Comparison of ENCODE assay signal across 1 cellular context in genomic region chr6:36546958-36547645, GRCh38.
TF ChIP-seq lines count a peak whose summit lies in the region.

Gene STK38, minus strand, starts transcription at chr6:36547479. Its CDS starts 7,277 bp downstream, at chr6:36540202.

TF ChIP-seq in HepG2, 621 proteins besides CTCF, POLR2A, EP300 and RAD21 (continued from another document and continues in another):
- TF ChIP-seq LRRFIP1 (CRISPR knock-in tag; conservative IDR thresholded peaks at IDR 0.05) = no peak
- no peak; the same call in 1 of the 2 replicates for TF ChIP-seq MIER2 (CRISPR knock-in tag; IDR thresholded peaks at IDR 0.05)
- no peak for TF ChIP-seq TCF7L2 (IDR thresholded peaks at IDR 0.05; ENCODE audit: low read depth, low read length)
- peak; percentile 88 for TF ChIP-seq MEIS1 (CRISPR knock-in tag; IDR thresholded peaks at IDR 0.05; ENCODE audit: borderline replicate concordance)
- peak; percentile 80; the same call in 1 of the 2 replicates for TF ChIP-seq ZNF614 (CRISPR knock-in tag; IDR thresholded peaks at IDR 0.05; ENCODE audit: borderline replicate concordance)
- TF ChIP-seq NCOA5 (CRISPR knock-in tag; IDR thresholded peaks at IDR 0.05) = no peak
- TF ChIP-seq ZNF232 (CRISPR knock-in tag; IDR thresholded peaks at IDR 0.05; ENCODE audit: borderline replicate concordance) = peak; percentile 93; the same call in 1 of the 2 replicates
- TF ChIP-seq BHLHE40 (IDR thresholded peaks at IDR 0.05; ENCODE audit: low read length) = no peak
- TF ChIP-seq, protein P1, sequence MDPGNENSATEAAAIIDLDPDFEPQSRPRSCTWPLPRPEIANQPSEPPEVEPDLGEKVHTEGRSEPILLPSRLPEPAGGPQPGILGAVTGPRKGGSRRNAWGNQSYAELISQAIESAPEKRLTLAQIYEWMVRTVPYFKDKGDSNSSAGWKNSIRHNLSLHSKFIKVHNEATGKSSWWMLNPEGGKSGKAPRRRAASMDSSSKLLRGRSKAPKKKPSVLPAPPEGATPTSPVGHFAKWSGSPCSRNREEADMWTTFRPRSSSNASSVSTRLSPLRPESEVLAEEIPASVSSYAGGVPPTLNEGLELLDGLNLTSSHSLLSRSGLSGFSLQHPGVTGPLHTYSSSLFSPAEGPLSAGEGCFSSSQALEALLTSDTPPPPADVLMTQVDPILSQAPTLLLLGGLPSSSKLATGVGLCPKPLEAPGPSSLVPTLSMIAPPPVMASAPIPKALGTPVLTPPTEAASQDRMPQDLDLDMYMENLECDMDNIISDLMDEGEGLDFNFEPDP (CRISPR knock-in tag; conservative IDR thresholded peaks at IDR 0.05) = no peak
- no peak for TF ChIP-seq ATF4 (CRISPR knock-in tag; IDR thresholded peaks at IDR 0.05)
- TF ChIP-seq SNRNP70 (IDR thresholded peaks at IDR 0.05; ENCODE audit: low read depth, low read length) = no peak
- TF ChIP-seq, protein P2, sequence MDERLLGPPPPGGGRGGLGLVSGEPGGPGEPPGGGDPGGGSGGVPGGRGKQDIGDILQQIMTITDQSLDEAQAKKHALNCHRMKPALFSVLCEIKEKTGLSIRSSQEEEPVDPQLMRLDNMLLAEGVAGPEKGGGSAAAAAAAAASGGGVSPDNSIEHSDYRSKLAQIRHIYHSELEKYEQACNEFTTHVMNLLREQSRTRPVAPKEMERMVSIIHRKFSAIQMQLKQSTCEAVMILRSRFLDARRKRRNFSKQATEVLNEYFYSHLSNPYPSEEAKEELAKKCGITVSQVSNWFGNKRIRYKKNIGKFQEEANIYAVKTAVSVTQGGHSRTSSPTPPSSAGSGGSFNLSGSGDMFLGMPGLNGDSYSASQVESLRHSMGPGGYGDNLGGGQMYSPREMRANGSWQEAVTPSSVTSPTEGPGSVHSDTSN (CRISPR knock-in tag; IDR thresholded peaks at IDR 0.05) = no peak
- peak; percentile 80; the same call in 1 of the 2 replicates for TF ChIP-seq YEATS2 (CRISPR knock-in tag; IDR thresholded peaks at IDR 0.05; ENCODE audit: borderline replicate concordance)
- TF ChIP-seq ZSCAN12 (CRISPR knock-in tag; IDR thresholded peaks at IDR 0.05) = no peak; the same call in 1 of the 2 replicates
- TF ChIP-seq, protein P3, sequence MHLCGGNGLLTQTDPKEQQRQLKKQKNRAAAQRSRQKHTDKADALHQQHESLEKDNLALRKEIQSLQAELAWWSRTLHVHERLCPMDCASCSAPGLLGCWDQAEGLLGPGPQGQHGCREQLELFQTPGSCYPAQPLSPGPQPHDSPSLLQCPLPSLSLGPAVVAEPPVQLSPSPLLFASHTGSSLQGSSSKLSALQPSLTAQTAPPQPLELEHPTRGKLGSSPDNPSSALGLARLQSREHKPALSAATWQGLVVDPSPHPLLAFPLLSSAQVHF (CRISPR knock-in tag; IDR thresholded peaks at IDR 0.05) = no peak
- TF ChIP-seq ARID5B (CRISPR knock-in tag; IDR thresholded peaks at IDR 0.05) = peak; percentile 62
- no peak for TF ChIP-seq HMGA1 (CRISPR knock-in tag; conservative IDR thresholded peaks at IDR 0.05)
- 0 out of 2 replicates have a peak, but pooled peaks have one; percentile 1 for TF ChIP-seq SP1 (IDR thresholded peaks at IDR 0.05)
- TF ChIP-seq SP1 (CRISPR knock-in tag; IDR thresholded peaks at IDR 0.05) = peak; percentile 80
- TF ChIP-seq ZBTB49 (CRISPR knock-in tag; IDR thresholded peaks at IDR 0.05; ENCODE audit: borderline replicate concordance) = no peak
- TF ChIP-seq TGIF2 (CRISPR knock-in tag; IDR thresholded peaks at IDR 0.05) = peak; percentile 77; the same call in 1 of the 2 replicates
- peak; percentile 80; the same call in 1 of the 2 replicates for TF ChIP-seq ZNF142 (CRISPR knock-in tag; IDR thresholded peaks at IDR 0.05)
- peak; percentile 46; the same call in 1 of the 2 replicates for TF ChIP-seq NR2C2 (CRISPR knock-in tag; IDR thresholded peaks at IDR 0.05; ENCODE audit: borderline replicate concordance)
- TF ChIP-seq FOXA1 (IDR thresholded peaks at IDR 0.05) = peak; percentile 32; the same call in 1 of the 2 replicates
- no peak for TF ChIP-seq FOXA1 (CRISPR knock-in tag; IDR thresholded peaks at IDR 0.05)
- TF ChIP-seq, protein P4, sequence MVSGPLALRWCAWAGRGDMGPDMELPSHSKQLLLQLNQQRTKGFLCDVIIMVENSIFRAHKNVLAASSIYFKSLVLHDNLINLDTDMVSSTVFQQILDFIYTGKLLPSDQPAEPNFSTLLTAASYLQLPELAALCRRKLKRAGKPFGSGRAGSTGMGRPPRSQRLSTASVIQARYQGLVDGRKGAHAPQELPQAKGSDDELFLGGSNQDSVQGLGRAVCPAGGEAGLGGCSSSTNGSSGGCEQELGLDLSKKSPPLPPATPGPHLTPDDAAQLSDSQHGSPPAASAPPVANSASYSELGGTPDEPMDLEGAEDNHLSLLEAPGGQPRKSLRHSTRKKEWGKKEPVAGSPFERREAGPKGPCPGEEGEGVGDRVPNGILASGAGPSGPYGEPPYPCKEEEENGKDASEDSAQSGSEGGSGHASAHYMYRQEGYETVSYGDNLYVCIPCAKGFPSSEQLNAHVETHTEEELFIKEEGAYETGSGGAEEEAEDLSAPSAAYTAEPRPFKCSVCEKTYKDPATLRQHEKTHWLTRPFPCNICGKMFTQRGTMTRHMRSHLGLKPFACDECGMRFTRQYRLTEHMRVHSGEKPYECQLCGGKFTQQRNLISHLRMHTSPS (CRISPR knock-in tag; IDR thresholded peaks at IDR 0.05; ENCODE audit: low read depth) = no peak
- TF ChIP-seq, protein P5, sequence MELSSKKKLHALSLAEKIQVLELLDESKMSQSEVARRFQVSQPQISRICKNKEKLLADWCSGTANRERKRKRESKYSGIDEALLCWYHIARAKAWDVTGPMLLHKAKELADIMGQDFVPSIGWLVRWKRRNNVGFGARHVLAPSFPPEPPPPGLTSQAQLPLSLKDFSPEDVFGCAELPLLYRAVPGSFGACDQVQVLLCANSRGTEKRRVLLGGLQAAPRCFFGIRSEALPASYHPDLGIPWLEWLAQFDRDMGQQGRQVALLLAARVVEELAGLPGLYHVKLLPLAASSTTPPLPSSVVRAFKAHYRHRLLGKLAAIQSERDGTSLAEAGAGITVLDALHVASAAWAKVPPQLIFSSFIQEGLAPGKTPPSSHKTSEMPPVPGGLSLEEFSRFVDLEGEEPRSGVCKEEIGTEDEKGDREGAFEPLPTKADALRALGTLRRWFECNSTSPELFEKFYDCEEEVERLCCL (CRISPR knock-in tag; IDR thresholded peaks at IDR 0.05; ENCODE audit: borderline replicate concordance) = no peak
